Comparison of ENCODE assay signal across 8 cellular contexts in genomic region chr2:134119672-134120159, GRCh38.
A peak's percentile ranks its signal among the peaks of the same experiment; 100 is the strongest.
DNase-seq lines count a peak whose midpoint lies in the region; TF ChIP-seq lines count a peak whose summit lies in the region.

No MANE protein-coding gene starts in this region.

- peaks cover 50% of the 10 kb centered on the region for H3K4me1 ChIP-seq in MM.1S (ENCODE audit: low read length)

- peaks cover 16% of the 10 kb centered on the region for H3K27me3 Mint-ChIP-seq in activated naive CD4-positive, alpha-beta T cell treated with anti-CD3 and anti-CD28 coated beads, Interleukin-2, amount 10 ng/mL, durations not matched to agents 7 days and 5 days

- H3F3A ChIP-seq in MM.1S (ENCODE audit: insufficient read depth, low read length): peaks cover 34% of the 10 kb centered on the region

- H4K20me1 ChIP-seq in MM.1S (ENCODE audit: insufficient read depth, low read length): peaks cover 15% of the 10 kb centered on the region; the same call in 1 of the 2 replicates

- H3K9ac ChIP-seq in MM.1S (ENCODE audit: low read length): peak overlapping the region; percentile 97

- H3K27ac Mint-ChIP-seq in activated naive CD4-positive, alpha-beta T cell treated with anti-CD3 and anti-CD28 coated beads, Interleukin-2, amount 10 ng/mL, durations not matched to agents 7 days and 5 days: peak overlapping the region; percentile 97

- H3K9me2 ChIP-seq in MM.1S (replicated peaks; ENCODE audit: insufficient read depth, low read length): no peaks in the 10 kb centered on the region

- in situ Hi-C loops in SK-MEL-5 (cut with HindIII; ENCODE audit: low pct_unique_long_range_greater_than_20kb, low sequenced_read_pairs): no loop called here

- H3K36me3 Mint-ChIP-seq in activated naive CD4-positive, alpha-beta T cell treated with anti-CD3 and anti-CD28 coated beads, Interleukin-2, amount 10 ng/mL, durations not matched to agents 7 days and 5 days: peaks cover 5% of the 10 kb centered on the region

- H2AFZ ChIP-seq in MM.1S (ENCODE audit: low read length): peak overlapping the region; percentile 61

- DNase-seq in GM04503 (ENCODE audit: low read depth): peak; percentile 81
- DNase-seq in HCEC 1CT: peak; percentile 92
- peak; percentile 91 for DNase-seq in MM.1S
- DNase-seq in SK-MEL-5 (ENCODE audit: low read depth, low spot score): peak; percentile 88
- DNase-seq in activated naive CD4-positive, alpha-beta T cell treated with anti-CD3 and anti-CD28 coated beads, Interleukin-2, amount 10 ng/mL, durations not matched to agents 7 days and 5 days: peak; percentile 88
- DNase-seq in germinal center (ENCODE audit: low spot score): peak; percentile 91
- DNase-seq in occipital lobe (lab: John Stamatoyannopoulos, UW): peak; percentile 92

- H3K4me1 Mint-ChIP-seq in activated naive CD4-positive, alpha-beta T cell treated with anti-CD3 and anti-CD28 coated beads, Interleukin-2, amount 10 ng/mL, durations not matched to agents 7 days and 5 days: peaks cover 46% of the 10 kb centered on the region

- TF ChIP-seq CTCF in MM.1S (IDR thresholded peaks at IDR 0.05; ENCODE audit: low read length): no peak

- CTCF ChIA-PET in activated naive CD4-positive, alpha-beta T cell treated with anti-CD3 and anti-CD28 coated beads, Interleukin-2, amount 10 ng/mL, durations not matched to agents 7 days and 5 days (lab: Charles Lee): interaction anchor here (0.9 to 7.5 kb wide), 7 partner anchors 17 to 332 kb away, joined by 3 to 174 read pairs (median 44); no protein-coding TSS in a partner anchor

- no peaks in the 10 kb centered on the region for H3K9me3 Mint-ChIP-seq in activated naive CD4-positive, alpha-beta T cell treated with anti-CD3 and anti-CD28 coated beads, Interleukin-2, amount 10 ng/mL, durations not matched to agents 7 days and 5 days

- H3K4me2 ChIP-seq in MM.1S (ENCODE audit: low read depth, low read length): peak overlapping the region; percentile 83

- no peaks in the 10 kb centered on the region for H3K27me3 ChIP-seq in MM.1S (replicated peaks; ENCODE audit: insufficient read depth, low read length)

- H3K27ac ChIP-seq in MM.1S (ENCODE audit: low read length) (peak overlapping the region; percentile 88), temporal lobe (ENCODE audit: low read depth, low read length) (peak overlapping the region; percentile 1)

- no peaks in the 10 kb centered on the region for H3K9me3 ChIP-seq in MM.1S (replicated peaks; ENCODE audit: insufficient read depth, low read length)

- no peaks in the 10 kb centered on the region for H3K36me3 ChIP-seq in MM.1S (replicated peaks; ENCODE audit: insufficient read depth, low read length)

- H3K4me3 Mint-ChIP-seq in activated naive CD4-positive, alpha-beta T cell treated with anti-CD3 and anti-CD28 coated beads, Interleukin-2, amount 10 ng/mL, durations not matched to agents 7 days and 5 days: peak overlapping the region; percentile 96

- peak overlapping the region; percentile 92 for H3K4me3 ChIP-seq in MM.1S (ENCODE audit: low read length)

- H3K79me2 ChIP-seq in MM.1S (ENCODE audit: low read length): peaks cover 52% of the 10 kb centered on the region

Comparison
In these comparisons a context has a peak if more than half of its experiments do, and no peak if none do; other contexts are left out.
1. Peak in every context shown above with its lines: DNase-seq, H3K4me3 ChIP-seq and H3K27ac ChIP-seq.